Comparison of ENCODE assay signal across 20 cellular contexts in genomic region chr7:109751241-109751640, GRCh38.
DNase-seq lines count a peak whose midpoint lies in the region; ATAC-seq and TF ChIP-seq lines count a peak whose summit lies in the region.
"Had no signal": no experiment of that assay in that cellular context is flagged by ENCODE, and none has a peak within 500 bp of the region (broad histone marks: within the 10 kb centered on the region; RNA-seq: fewer than 3 reads in every experiment).

No MANE protein-coding gene starts in this region.

- H3K9me3 Mint-ChIP-seq in natural killer cell treated with Interleukin-12 subunit alpha and Interleukin-12 subunit beta and Interleukin-15 and Interleukin-18, amount 100 ng/mL, for 72 hours: peaks cover 11% of the 10 kb centered on the region
- H3K9me3 Mint-ChIP-seq: memory B cell had no signal

- H3K27me3 Mint-ChIP-seq in natural killer cell treated with Interleukin-12 subunit alpha and Interleukin-12 subunit beta and Interleukin-15 and Interleukin-18, amount 100 ng/mL, for 72 hours: no peaks in the 10 kb centered on the region
- H3K27me3 Mint-ChIP-seq: activated CD8-positive, alpha-beta T cell treated with anti-CD3 and anti-CD28 coated beads for 36 hours; B cell; memory B cell had no signal

- in situ Hi-C loops in SK-MEL-5 (cut with HindIII; ENCODE audit: low pct_unique_long_range_greater_than_20kb, low sequenced_read_pairs) (no loop called here), KBM-7 (cut with MboI; ENCODE audit: low pct_unique_long_range_greater_than_20kb, low sequenced_read_pairs) (no loop called here)

- TF ChIP-seq POLR2A in GM18505 (IDR thresholded peaks at IDR 0.05; ENCODE audit: borderline replicate concordance, extremely low read depth, insufficient read depth, insufficient read length): no peak

- H3K27ac Mint-ChIP-seq in natural killer cell treated with Interleukin-12 subunit alpha and Interleukin-12 subunit beta and Interleukin-15 and Interleukin-18, amount 100 ng/mL, for 72 hours: no peak overlapping the region
- H3K27ac Mint-ChIP-seq: activated CD8-positive, alpha-beta T cell treated with anti-CD3 and anti-CD28 coated beads for 36 hours; B cell; memory B cell had no signal

- no peak overlapping the region for H3K4me3 Mint-ChIP-seq in natural killer cell treated with Interleukin-12 subunit alpha and Interleukin-12 subunit beta and Interleukin-15 and Interleukin-18, amount 100 ng/mL, for 72 hours
- H3K4me3 Mint-ChIP-seq: activated CD8-positive, alpha-beta T cell treated with anti-CD3 and anti-CD28 coated beads for 36 hours; B cell; memory B cell had no signal

- peaks cover 5% of the 10 kb centered on the region for H3K36me3 Mint-ChIP-seq in natural killer cell treated with Interleukin-12 subunit alpha and Interleukin-12 subunit beta and Interleukin-15 and Interleukin-18, amount 100 ng/mL, for 72 hours
- H3K36me3 Mint-ChIP-seq: memory B cell had no signal

- no peaks in the 10 kb centered on the region for H3K4me1 Mint-ChIP-seq in natural killer cell treated with Interleukin-12 subunit alpha and Interleukin-12 subunit beta and Interleukin-15 and Interleukin-18, amount 100 ng/mL, for 72 hours (ENCODE audit: low read depth in 2 of 2)
- H3K4me1 Mint-ChIP-seq: B cell, memory B cell had no signal

- peak; percentile 4 for DNase-seq in Ammon's horn (ENCODE audit: low spot score)
- peak; percentile 15 for DNase-seq in HPDE6-E6E7 (ENCODE audit: extremely low spot score)
- peak; percentile 13 for DNase-seq in SK-MEL-5 (ENCODE audit: low read depth, low spot score)
- DNase-seq in glomerular visceral epithelial cell (ENCODE audit: extremely low spot score): peak; percentile 36
- no peak for DNase-seq in natural killer cell treated with Interleukin-12 subunit alpha and Interleukin-12 subunit beta and Interleukin-15 and Interleukin-18, amount 100 ng/mL, for 72 hours (ENCODE audit: low spot score)
- no peak for DNase-seq in KBM-7
- DNase-seq: activated CD8-positive, alpha-beta T cell treated with anti-CD3 and anti-CD28 coated beads for 36 hours; amygdala; DMS 273 treated with DMSO at 0.1 percent for 48 hours; NCI-H2029; NCI-H526; OCI-M1; right cardiac atrium; stimulated activated CD4-positive, alpha-beta T cell treated with anti-CD3 and anti-CD28 coated beads, Interleukin-1b, Interleukin-23, amount 100 ng/mL, for 48 hours; substantia nigra; WERI-Rb-1 had no signal

- ATAC-seq in HG03378 (IDR thresholded peaks at IDR 0.05; ENCODE audit: unreplicated experiment) (no peak), GM18505 (IDR thresholded peaks at IDR 0.05; ENCODE audit: unreplicated experiment) (no peak)
- ATAC-seq in natural killer cell treated with Interleukin-12 subunit alpha and Interleukin-12 subunit beta and Interleukin-15 and Interleukin-18, amount 100 ng/mL, for 72 hours: no peak
- ATAC-seq: activated CD8-positive, alpha-beta T cell treated with anti-CD3 and anti-CD28 coated beads for 36 hours; right cardiac atrium had no signal

Comparison
In these comparisons a context has a peak if more than half of its experiments do, and no peak if none do; other contexts are left out.
1. DNase-seq: peak in Ammon's horn (single experiment), HPDE6-E6E7 (single experiment), SK-MEL-5 (single experiment) and glomerular visceral epithelial cell (single experiment); none in natural killer cell treated with Interleukin-12 subunit alpha and Interleukin-12 subunit beta and Interleukin-15 and Interleukin-18, amount 100 ng/mL, for 72 hours (single experiment) and KBM-7 (single experiment).